1 cellular context compared by ENCODE assay signal in the genomic region with DNA sequence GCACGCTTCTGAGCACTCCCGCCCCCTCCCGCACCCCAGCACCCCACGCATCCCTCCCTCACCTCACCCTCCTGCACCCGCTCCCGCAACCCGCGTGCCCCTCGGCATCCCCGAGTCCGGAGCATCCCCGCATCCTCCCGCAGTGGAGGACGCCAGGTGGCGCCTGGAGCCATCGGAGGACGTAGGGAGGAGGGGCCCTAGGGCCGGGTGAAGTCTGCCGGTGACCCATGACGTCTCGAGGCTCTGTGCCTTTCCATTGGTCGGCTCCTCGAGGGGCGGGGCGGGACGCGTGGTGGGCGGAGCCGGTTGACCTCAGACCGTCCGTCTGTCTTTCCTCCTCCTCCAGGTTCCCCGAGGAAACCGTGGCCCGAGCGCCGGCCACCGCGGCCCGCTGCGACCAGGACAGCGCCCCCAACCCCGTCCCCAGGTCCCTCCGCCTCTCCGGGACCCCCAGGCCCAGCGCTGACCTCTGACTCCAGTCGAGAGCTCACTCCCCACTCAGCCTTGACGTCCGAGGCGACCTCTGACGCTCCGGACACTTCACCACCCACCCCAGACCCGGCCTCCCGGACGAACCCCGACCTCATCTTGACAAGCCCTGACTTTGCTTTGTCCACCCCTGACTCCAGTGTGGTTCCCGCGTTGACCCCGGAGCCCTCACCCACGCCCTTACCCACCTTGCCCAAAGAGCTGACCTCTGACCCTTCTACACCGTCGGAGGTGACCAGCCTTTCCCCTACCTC.
A peak's percentile ranks its signal among the peaks of the same experiment; 100 is the strongest.
TF ChIP-seq lines count a peak whose summit lies in the region.

No MANE protein-coding gene starts in this region.

TF ChIP-seq in K562, 482 proteins besides CTCF, POLR2A, EP300 and RAD21 (continued from another document):
- TF ChIP-seq ARID1B (IDR thresholded peaks at IDR 0.05) (no peak), MYC (IDR thresholded peaks at IDR 0.05; ENCODE audit: low read depth, low read length) (peak; percentile 31), MYC (CRISPR knock-in tag; IDR thresholded peaks at IDR 0.05; ENCODE audit: borderline replicate concordance, low read depth) (no peak), MTA2 (IDR thresholded peaks at IDR 0.05; ENCODE audit: low read depth) (peak; percentile 24; the same call in 1 of the 2 replicates), CBX5 (IDR thresholded peaks at IDR 0.05; ENCODE audit: borderline replicate concordance, low read depth) (peak; percentile 53; the same call in 1 of the 2 replicates), ATF1 (CRISPR knock-in tag; IDR thresholded peaks at IDR 0.05) (peak; percentile 47; the same call in 1 of the 2 replicates), ATF1 (tag; IDR thresholded peaks at IDR 0.05) (peak; percentile 98), NR2C2 (CRISPR knock-in tag; IDR thresholded peaks at IDR 0.05) (peak; percentile 45), NR2C2 (tag; IDR thresholded peaks at IDR 0.05) (peak; percentile 93), KLF1 (tag; IDR thresholded peaks at IDR 0.05) (0 out of 2 replicates have a peak, but pooled peaks have one; percentile 28), FOS (IDR thresholded peaks at IDR 0.05; ENCODE audit: extremely low read depth, insufficient read length) (peak; percentile 80)
- TF ChIP-seq, protein P1, sequence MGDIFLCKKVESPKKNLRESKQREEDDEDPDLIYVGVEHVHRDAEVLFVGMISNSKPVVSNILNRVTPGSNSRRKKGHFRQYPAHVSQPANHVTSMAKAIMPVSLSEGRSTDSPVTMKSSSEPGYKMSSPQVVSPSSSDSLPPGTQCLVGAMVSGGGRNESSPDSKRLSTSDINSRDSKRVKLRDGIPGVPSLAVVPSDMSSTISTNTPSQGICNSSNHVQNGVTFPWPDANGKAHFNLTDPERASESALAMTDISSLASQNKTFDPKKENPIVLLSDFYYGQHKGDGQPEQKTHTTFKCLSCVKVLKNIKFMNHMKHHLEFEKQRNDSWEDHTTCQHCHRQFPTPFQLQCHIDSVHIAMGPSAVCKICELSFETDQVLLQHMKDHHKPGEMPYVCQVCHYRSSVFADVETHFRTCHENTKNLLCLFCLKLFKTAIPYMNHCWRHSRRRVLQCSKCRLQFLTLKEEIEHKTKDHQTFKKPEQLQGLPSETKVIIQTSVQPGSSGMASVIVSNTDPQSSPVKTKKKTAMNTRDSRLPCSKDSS (IDR thresholded peaks at IDR 0.05; ENCODE audit: low read depth, partially characterized antibody) = no peak
- TF ChIP-seq, protein P2, sequence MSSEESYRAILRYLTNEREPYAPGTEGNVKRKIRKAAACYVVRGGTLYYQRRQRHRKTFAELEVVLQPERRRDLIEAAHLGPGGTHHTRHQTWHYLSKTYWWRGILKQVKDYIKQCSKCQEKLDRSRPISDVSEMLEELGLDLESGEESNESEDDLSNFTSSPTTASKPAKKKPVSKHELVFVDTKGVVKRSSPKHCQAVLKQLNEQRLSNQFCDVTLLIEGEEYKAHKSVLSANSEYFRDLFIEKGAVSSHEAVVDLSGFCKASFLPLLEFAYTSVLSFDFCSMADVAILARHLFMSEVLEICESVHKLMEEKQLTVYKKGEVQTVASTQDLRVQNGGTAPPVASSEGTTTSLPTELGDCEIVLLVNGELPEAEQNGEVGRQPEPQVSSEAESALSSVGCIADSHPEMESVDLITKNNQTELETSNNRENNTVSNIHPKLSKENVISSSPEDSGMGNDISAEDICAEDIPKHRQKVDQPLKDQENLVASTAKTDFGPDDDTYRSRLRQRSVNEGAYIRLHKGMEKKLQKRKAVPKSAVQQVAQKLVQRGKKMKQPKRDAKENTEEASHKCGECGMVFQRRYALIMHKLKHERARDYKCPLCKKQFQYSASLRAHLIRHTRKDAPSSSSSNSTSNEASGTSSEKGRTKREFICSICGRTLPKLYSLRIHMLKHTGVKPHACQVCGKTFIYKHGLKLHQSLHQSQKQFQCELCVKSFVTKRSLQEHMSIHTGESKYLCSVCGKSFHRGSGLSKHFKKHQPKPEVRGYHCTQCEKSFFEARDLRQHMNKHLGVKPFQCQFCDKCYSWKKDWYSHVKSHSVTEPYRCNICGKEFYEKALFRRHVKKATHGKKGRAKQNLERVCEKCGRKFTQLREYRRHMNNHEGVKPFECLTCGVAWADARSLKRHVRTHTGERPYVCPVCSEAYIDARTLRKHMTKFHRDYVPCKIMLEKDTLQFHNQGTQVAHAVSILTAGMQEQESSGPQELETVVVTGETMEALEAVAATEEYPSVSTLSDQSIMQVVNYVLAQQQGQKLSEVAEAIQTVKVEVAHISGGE (CRISPR knock-in tag; IDR thresholded peaks at IDR 0.05) = peak in 1 of 3 experiments; percentile 87; a peak in 2 of 6 replicates
